ENCODE assay signal across 9 cellular contexts in genomic region chr3:47989981-47990440, GRCh38. TPM values are rescaled to one million over a fixed set of nuclear protein-coding genes. Genes with fewer than 3 reads are reported as not detected.
A peak's percentile ranks its signal among the peaks of the same experiment; 100 is the strongest.
DNase-seq lines count a peak whose midpoint lies in the region; ATAC-seq and TF ChIP-seq lines count a peak whose summit lies in the region.
"Had no signal": no experiment of that assay in that cellular context is flagged by ENCODE, and none has a peak within 500 bp of the region (broad histone marks: within the 10 kb centered on the region; RNA-seq: fewer than 3 reads in every experiment).

No MANE protein-coding gene starts in this region.

- peak; percentile 85 for TF ChIP-seq CTCF in GM12865 (IDR thresholded peaks at IDR 0.05; ENCODE audit: insufficient read depth, low read depth, low read length, missing control alignments)
- peak; percentile 85 for TF ChIP-seq CTCF in foreskin fibroblast (IDR thresholded peaks at IDR 0.05; ENCODE audit: low read depth, low read length)

- DNase-seq in GM12865 (ENCODE audit: low read depth) (peak; percentile 89), LoVo (ENCODE audit: low spot score) (peak; percentile 87), SIG-M5 (lab: John Stamatoyannopoulos, UW) (peak; percentile 4), foreskin fibroblast (peak; percentile 90 to 96), nucleus accumbens (lab: John Stamatoyannopoulos, UW) (peak in 51 of 56 donors; percentile 3 to 90 (median 60)), superior temporal gyrus (ENCODE audit: extremely low spot score) (peak; percentile 95)
- DNase-seq in activated T-helper 2 cell treated with anti-CD3 and anti-CD28 coated beads, Interferon-gamma antibody, Interleukin-2, Interleukin-4, amounts not matched to agents 10 μg/mL and 5 μg/mL and 100 μg/mL, durations not matched to agents 14 hours and 24 hours and 36 hours (ENCODE audit: low spot score): peak; percentile 53

- no peak overlapping the region for H3K4me3 Mint-ChIP-seq in activated T-helper 2 cell treated with anti-CD3 and anti-CD28 coated beads, Interferon-gamma antibody, Interleukin-2, Interleukin-4, amounts not matched to agents 10 μg/mL and 5 μg/mL and 100 μg/mL, durations not matched to agents 14 hours and 24 hours and 36 hours (ENCODE audit: low read depth)

- intact Hi-C loops in activated T-helper 2 cell treated with anti-CD3 and anti-CD28 coated beads, Interferon-gamma antibody, Interleukin-2, Interleukin-4, amounts not matched to agents 10 μg/mL and 5 μg/mL and 100 μg/mL, durations not matched to agents 14 hours and 24 hours and 36 hours (cut with micrococcal nuclease): loop anchor here (1.0 to 10.0 kb wide), 3 partner anchors 153 to 467 kb away; no protein-coding TSS in a partner anchor

- H3K27me3 Mint-ChIP-seq in activated T-helper 2 cell treated with anti-CD3 and anti-CD28 coated beads, Interferon-gamma antibody, Interleukin-2, Interleukin-4, amounts not matched to agents 10 μg/mL and 5 μg/mL and 100 μg/mL, durations not matched to agents 14 hours and 24 hours and 36 hours (ENCODE audit: low read depth): no peaks in the 10 kb centered on the region

- H3K4me1 Mint-ChIP-seq in activated T-helper 2 cell treated with anti-CD3 and anti-CD28 coated beads, Interferon-gamma antibody, Interleukin-2, Interleukin-4, amounts not matched to agents 10 μg/mL and 5 μg/mL and 100 μg/mL, durations not matched to agents 14 hours and 24 hours and 36 hours (ENCODE audit: low read depth): peaks cover 6% of the 10 kb centered on the region

- ATAC-seq in GM18870 (IDR thresholded peaks at IDR 0.05; ENCODE audit: unreplicated experiment): no peak

- H3K4me3 ChIP-seq in GM12865 (ENCODE audit: low read depth, low read length): no peak overlapping the region
- no peak overlapping the region for H3K4me3 ChIP-seq in foreskin fibroblast (ENCODE audit: low read depth in 1 of 2, low read length in 2 of 2)
- H3K4me3 ChIP-seq: skin epidermis had no signal

- no peak overlapping the region for H3K27ac Mint-ChIP-seq in activated T-helper 2 cell treated with anti-CD3 and anti-CD28 coated beads, Interferon-gamma antibody, Interleukin-2, Interleukin-4, amounts not matched to agents 10 μg/mL and 5 μg/mL and 100 μg/mL, durations not matched to agents 14 hours and 24 hours and 36 hours

- H3K36me3 Mint-ChIP-seq in activated T-helper 2 cell treated with anti-CD3 and anti-CD28 coated beads, Interferon-gamma antibody, Interleukin-2, Interleukin-4, amounts not matched to agents 10 μg/mL and 5 μg/mL and 100 μg/mL, durations not matched to agents 14 hours and 24 hours and 36 hours (ENCODE audit: low read depth): peaks cover 14% of the 10 kb centered on the region

- no peaks in the 10 kb centered on the region for H3K9me3 Mint-ChIP-seq in activated T-helper 2 cell treated with anti-CD3 and anti-CD28 coated beads, Interferon-gamma antibody, Interleukin-2, Interleukin-4, amounts not matched to agents 10 μg/mL and 5 μg/mL and 100 μg/mL, durations not matched to agents 14 hours and 24 hours and 36 hours

RNA-seq across cellular contexts. Expression of gene MAP4, which starts 26.2 kb away (rescaled TPM):
- total RNA-seq in activated T-helper 2 cell treated with anti-CD3 and anti-CD28 coated beads, Interferon-gamma antibody, Interleukin-2, Interleukin-4, amounts not matched to agents 10 μg/mL and 5 μg/mL and 100 μg/mL, durations not matched to agents 14 hours and 24 hours and 36 hours: 144 and 155 TPM in 2 replicates

Comparison
In these comparisons a context has a peak if more than half of its experiments do, and no peak if none do; other contexts are left out.
1. DNase-seq: peak in every context shown above with its lines; median percentile 95 in superior temporal gyrus; 93 in foreskin fibroblast; 89 in GM12865; 87 in LoVo; 60 in nucleus accumbens; 53 in activated T-helper 2 cell treated with anti-CD3 and anti-CD28 coated beads, Interferon-gamma antibody, Interleukin-2, Interleukin-4, amounts not matched to agents 10 μg/mL and 5 μg/mL and 100 μg/mL, durations not matched to agents 14 hours and 24 hours and 36 hours; 4 in SIG-M5.